8 cellular contexts compared by ENCODE assay signal in the genomic region with DNA sequence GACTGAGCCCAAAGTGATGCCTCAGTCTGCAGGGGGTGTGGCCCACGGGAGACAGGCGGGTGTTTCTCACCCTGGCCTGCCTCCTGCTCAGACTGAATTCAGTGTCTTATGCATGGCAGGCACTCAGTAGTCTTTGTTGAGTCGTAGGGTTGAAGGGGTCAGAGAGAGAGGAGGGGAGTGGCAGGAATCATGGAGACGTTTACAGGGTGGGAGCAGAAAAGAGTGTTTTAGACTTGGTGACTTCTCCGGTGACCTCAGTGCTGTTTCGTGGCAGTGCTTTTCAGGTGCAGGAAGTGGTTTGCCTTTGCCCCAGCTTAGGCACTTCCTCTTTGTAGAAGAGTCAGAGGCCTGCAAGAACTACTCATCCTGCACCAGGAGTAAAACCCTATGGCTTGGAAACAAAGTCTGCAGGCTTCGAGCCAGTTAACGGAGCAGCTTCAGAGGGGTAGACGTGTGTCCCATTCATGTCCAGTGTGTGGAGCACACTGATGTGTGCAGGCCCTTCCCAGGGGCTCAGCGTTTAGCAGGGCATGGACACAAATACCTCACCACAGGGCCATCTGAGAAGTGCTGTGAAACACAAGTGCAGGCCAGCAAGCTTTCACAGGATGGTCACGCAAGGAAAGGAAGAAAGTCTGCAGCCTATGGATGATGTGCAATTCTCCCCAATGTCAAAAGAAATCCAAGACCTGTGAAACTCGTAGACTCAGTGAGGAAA. TPM values are rescaled to one million over a fixed set of nuclear protein-coding genes. Genes with fewer than 3 reads are reported as not detected.
DNase-seq lines count a peak whose midpoint lies in the region; ATAC-seq and TF ChIP-seq lines count a peak whose summit lies in the region.

No MANE protein-coding gene starts in this region.

- peak overlapping the region; percentile 76; the same call in 1 of the 2 replicates for H2AFZ ChIP-seq in OCI-LY7 (ENCODE audit: low read length)

- CTCF ChIA-PET in OCI-LY7 (lab: Charles Lee; ENCODE audit: unreplicated experiment) (interaction anchor here (0.6 to 1.0 kb wide), 3 partner anchors 26 to 446 kb away, joined by 3 read pairs; no protein-coding TSS in a partner anchor), MCF 10A (lab: Yijun Ruan, JAX) (interaction anchor here (0.6 to 0.7 kb wide), 3 partner anchors 14 to 204 kb away, joined by 3 to 6 read pairs (median 3); a partner anchor contains a TSS)

- H3K9me3 ChIP-seq in OCI-LY7 (ENCODE audit: low read length): no peaks in the 10 kb centered on the region

- intact Hi-C loops in OCI-LY7 (cut with micrococcal nuclease; ENCODE audit: unreplicated experiment) (loop anchor here (1.0 kb wide), 1 partner anchor 20 kb away; no protein-coding TSS in a partner anchor), MCF 10A (cut with micrococcal nuclease) (no loop called here)
- intact Hi-C loops in activated T-helper 2 cell treated with anti-CD3 and anti-CD28 coated beads, Interferon-gamma antibody, Interleukin-2, Interleukin-4, amounts not matched to agents 10 μg/mL and 5 μg/mL and 100 μg/mL, durations not matched to agents 14 hours and 24 hours and 36 hours (cut with micrococcal nuclease): loop anchor here (1.0 to 2.0 kb wide), 4 partner anchors 10 to 204 kb away; a partner anchor contains a TSS

- H3K4me1 ChIP-seq in OCI-LY7 (ENCODE audit: insufficient read depth, low read length, poor library complexity, severe bottlenecking): peaks cover 73% of the 10 kb centered on the region

- H4K20me1 ChIP-seq in OCI-LY7 (ENCODE audit: insufficient read depth, low read length): no peaks in the 10 kb centered on the region

- H3K27me3 Mint-ChIP-seq in activated T-helper 2 cell treated with anti-CD3 and anti-CD28 coated beads, Interferon-gamma antibody, Interleukin-2, Interleukin-4, amounts not matched to agents 10 μg/mL and 5 μg/mL and 100 μg/mL, durations not matched to agents 14 hours and 24 hours and 36 hours (ENCODE audit: low read depth): no peaks in the 10 kb centered on the region
- H3K27me3 Mint-ChIP-seq in MCF 10A (ENCODE audit: insufficient read depth, unreplicated experiment): peaks cover 15% of the 10 kb centered on the region

- POLR2A ChIA-PET in OCI-LY7 (lab: Charles Lee): interaction anchor here (0.7 to 3.4 kb wide), 12 partner anchors 11 to 207 kb away, joined by 3 to 28 read pairs (median 6); a partner anchor contains a TSS
- POLR2A ChIA-PET in MCF 10A (lab: Yijun Ruan, JAX): no interaction called here

- H3K36me3 Mint-ChIP-seq in activated T-helper 2 cell treated with anti-CD3 and anti-CD28 coated beads, Interferon-gamma antibody, Interleukin-2, Interleukin-4, amounts not matched to agents 10 μg/mL and 5 μg/mL and 100 μg/mL, durations not matched to agents 14 hours and 24 hours and 36 hours (ENCODE audit: low read depth): peaks cover 9% of the 10 kb centered on the region
- H3K36me3 Mint-ChIP-seq in MCF 10A (ENCODE audit: insufficient read depth, unreplicated experiment): peaks cover 5% of the 10 kb centered on the region

- H3K9me3 Mint-ChIP-seq in activated T-helper 2 cell treated with anti-CD3 and anti-CD28 coated beads, Interferon-gamma antibody, Interleukin-2, Interleukin-4, amounts not matched to agents 10 μg/mL and 5 μg/mL and 100 μg/mL, durations not matched to agents 14 hours and 24 hours and 36 hours: peaks cover 4% of the 10 kb centered on the region
- H3K9me3 Mint-ChIP-seq in MCF 10A (ENCODE audit: unreplicated experiment): peaks cover 6% of the 10 kb centered on the region

- peaks cover 85% of the 10 kb centered on the region for H3K4me1 Mint-ChIP-seq in activated T-helper 2 cell treated with anti-CD3 and anti-CD28 coated beads, Interferon-gamma antibody, Interleukin-2, Interleukin-4, amounts not matched to agents 10 μg/mL and 5 μg/mL and 100 μg/mL, durations not matched to agents 14 hours and 24 hours and 36 hours (ENCODE audit: low read depth)
- H3K4me1 Mint-ChIP-seq in MCF 10A (ENCODE audit: insufficient read depth, unreplicated experiment): peaks cover 16% of the 10 kb centered on the region

- ATAC-seq in GM18858 (IDR thresholded peaks at IDR 0.05; ENCODE audit: unreplicated experiment) (peak; percentile 90), HG02884 (IDR thresholded peaks at IDR 0.05; ENCODE audit: unreplicated experiment) (peak; percentile 89)

- H3K4me3 ChIP-seq in OCI-LY7 (ENCODE audit: low read depth, low read length, poor library complexity, severe bottlenecking): peak overlapping the region; percentile 54

- DNase-seq in OCI-LY7 (ENCODE audit: low spot score) (peak; percentile 94), renal cortical epithelial cell (ENCODE audit: low read depth) (peak; percentile 32), HPDE6-E6E7 (ENCODE audit: extremely low spot score) (no peak), MCF 10A (ENCODE audit: unreplicated experiment) (no peak), NCI-H2227 treated with DMSO at 0.1 percent for 48 hours (lab: John Stamatoyannopoulos, UW) (no peak)
- peak; percentile 82 for DNase-seq in activated T-helper 2 cell treated with anti-CD3 and anti-CD28 coated beads, Interferon-gamma antibody, Interleukin-2, Interleukin-4, amounts not matched to agents 10 μg/mL and 5 μg/mL and 100 μg/mL, durations not matched to agents 14 hours and 24 hours and 36 hours (ENCODE audit: low spot score)

- peak overlapping the region; percentile 100 for H3K27ac Mint-ChIP-seq in activated T-helper 2 cell treated with anti-CD3 and anti-CD28 coated beads, Interferon-gamma antibody, Interleukin-2, Interleukin-4, amounts not matched to agents 10 μg/mL and 5 μg/mL and 100 μg/mL, durations not matched to agents 14 hours and 24 hours and 36 hours
- no peak overlapping the region for H3K27ac Mint-ChIP-seq in MCF 10A (ENCODE audit: low read depth, unreplicated experiment)

- no peaks in the 10 kb centered on the region for H3K9me2 ChIP-seq in OCI-LY7 (ENCODE audit: insufficient read depth, low read length)

- H3K27ac ChIP-seq in OCI-LY7 (ENCODE audit: low read depth, low read length, poor library complexity, severe bottlenecking): peak overlapping the region; percentile 82

- no peaks in the 10 kb centered on the region for H3K36me3 ChIP-seq in OCI-LY7 (ENCODE audit: insufficient read depth, low read length)

- no TSS peak for BruUV-seq in OCI-LY7 (replicated peaks; lab: Mats Ljungman, UMichigan)
- no TSS peak for BruUV-seq in MCF 10A (replicated peaks; lab: Mats Ljungman, UMichigan)

- H3K4me3 Mint-ChIP-seq in activated T-helper 2 cell treated with anti-CD3 and anti-CD28 coated beads, Interferon-gamma antibody, Interleukin-2, Interleukin-4, amounts not matched to agents 10 μg/mL and 5 μg/mL and 100 μg/mL, durations not matched to agents 14 hours and 24 hours and 36 hours (ENCODE audit: low read depth): peak overlapping the region; percentile 71
- no peak overlapping the region for H3K4me3 Mint-ChIP-seq in MCF 10A (ENCODE audit: unreplicated experiment)

- H3K4me2 ChIP-seq in OCI-LY7 (ENCODE audit: low read length): peak overlapping the region; percentile 79

- TF ChIP-seq CTCF in OCI-LY7 (conservative IDR thresholded peaks at IDR 0.05; ENCODE audit: low read length) (no peak), MCF 10A (IDR thresholded peaks at IDR 0.05; ENCODE audit: unreplicated experiment) (no peak)

- no peaks in the 10 kb centered on the region for H3K79me2 ChIP-seq in OCI-LY7 (ENCODE audit: insufficient read depth, low read depth, low read length)

RNA-seq across cellular contexts. Expression of a gene that starts 24.5 kb away (rescaled TPM):
- 28.5 and 33.7 TPM in 2 replicates for total RNA-seq in OCI-LY7 (2014; rRNA removed; shearing (Covaris generic))
- total RNA-seq in OCI-LY7 (2022) (52.8 and 60.5 TPM in 2 replicates), renal cortical epithelial cell (6.9 and 55.4 TPM in 2 replicates), MCF 10A (2022) (4.2 and 7.4 TPM in 2 replicates)
- total RNA-seq in activated T-helper 2 cell treated with anti-CD3 and anti-CD28 coated beads, Interferon-gamma antibody, Interleukin-2, Interleukin-4, amounts not matched to agents 10 μg/mL and 5 μg/mL and 100 μg/mL, durations not matched to agents 14 hours and 24 hours and 36 hours: 317 and 330 TPM in 2 replicates

Comparison
In these comparisons a context has a peak if more than half of its experiments do, and no peak if none do; other contexts are left out.
1. DNase-seq: peak in OCI-LY7 (single experiment), activated T-helper 2 cell treated with anti-CD3 and anti-CD28 coated beads, Interferon-gamma antibody, Interleukin-2, Interleukin-4, amounts not matched to agents 10 μg/mL and 5 μg/mL and 100 μg/mL, durations not matched to agents 14 hours and 24 hours and 36 hours (single experiment) and renal cortical epithelial cell (single experiment); none in HPDE6-E6E7 (single experiment), MCF 10A (single experiment) and NCI-H2227 treated with DMSO at 0.1 percent for 48 hours (single experiment).